In the genomic region with DNA sequence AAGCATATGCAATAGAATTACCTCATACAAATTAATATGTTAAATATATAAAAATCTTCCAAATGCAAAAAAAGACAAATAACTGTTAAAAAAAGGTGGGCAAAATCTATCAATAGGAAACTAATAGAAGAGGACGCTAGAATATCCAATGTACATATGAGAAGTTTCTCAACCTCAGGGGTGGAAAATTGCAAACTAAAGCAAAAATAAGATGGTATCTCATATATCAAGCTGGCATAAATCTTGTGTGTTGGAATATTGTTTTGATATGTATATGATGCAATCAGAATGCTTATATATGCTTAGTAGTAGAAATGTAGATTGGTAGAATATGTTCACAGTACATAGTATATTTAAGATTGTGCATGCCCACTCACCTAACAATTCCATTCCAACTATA, we compare ENCODE assay signal across 19 cellular contexts.
DNase-seq lines count a peak whose midpoint lies in the region; ATAC-seq, FAIRE-seq and TF ChIP-seq lines count a peak whose summit lies in the region.
"Had no signal": no experiment of that assay in that cellular context is flagged by ENCODE, and none has a peak within 500 bp of the region (broad histone marks: within the 10 kb centered on the region; RNA-seq: fewer than 3 reads in every experiment).

No MANE protein-coding gene starts in this region.

- H3K9me1 ChIP-seq in K562 (ENCODE audit: control insufficient read depth, insufficient read depth, low read length), result no peaks in the 10 kb centered on the region

- H3K27me3 ChIP-seq in HepG2 (ENCODE audit: control insufficient read depth in 1 of 2, insufficient read depth in 2 of 2, low read length in 2 of 2) (no peaks in the 10 kb centered on the region), right lobe of liver (no peaks in the 10 kb centered on the region), K562 (ENCODE audit: control insufficient read depth in 2 of 2, insufficient read depth in 2 of 2, low read length in 2 of 2) (no peaks in the 10 kb centered on the region), pancreas (no peaks in the 10 kb centered on the region)
- H3K27me3 ChIP-seq: BE2C, BLaER1 had no signal

- BruUV-seq in HepG2 (replicated peaks; lab: Mats Ljungman, UMichigan), result no TSS peak
- BruUV-seq in K562 (replicated peaks; lab: Mats Ljungman, UMichigan), result no TSS peak

- TF ChIP-seq POLR2A in HepG2 (IDR thresholded peaks at IDR 0.05; ENCODE audit: insufficient read depth in 1 of 2, low read depth in 2 of 2, low read length in 2 of 2) (no peak), right lobe of liver (IDR thresholded peaks at IDR 0.05) (no peak), K562 (conservative IDR thresholded peaks at IDR 0.05) (no peak)

- POLR2A ChIA-PET in HepG2 (lab: Yijun Ruan, JAX) (no interaction called here), K562 (lab: Yijun Ruan, JAX) (no interaction called here)

- H3K27ac ChIP-seq in HepG2 (ENCODE audit: extremely low read length, insufficient read depth, low read length) (no peak overlapping the region), right lobe of liver (no peak overlapping the region), K562 (ENCODE audit: extremely low read depth, low read depth, low read length) (no peak overlapping the region), pancreas (no peak overlapping the region), caudate nucleus (ENCODE audit: low read depth, low read length) (no peak overlapping the region)
- H3K27ac ChIP-seq: 22Rv1, BLaER1 had no signal

- in situ Hi-C loops in HepG2 (cut with HindIII; ENCODE audit: extremely low pct_ligation_motif_present, low pct_unique_long_range_greater_than_20kb) (no loop called here), K562 (cut with MboI) (no loop called here)

- H3K4me3 ChIP-seq in HepG2 (replicated peaks in 1 of 3; ENCODE audit: insufficient read depth in 1 of 3, low read depth in 2 of 3, low read length in 3 of 3) (no peak overlapping the region), right lobe of liver (no peak overlapping the region), K562 (no peak overlapping the region), pancreas (no peak overlapping the region)
- H3K4me3 ChIP-seq: BLaER1 had no signal

- H3K4me1 ChIP-seq in HepG2 (ENCODE audit: insufficient read depth, low read length) (no peaks in the 10 kb centered on the region), right lobe of liver (no peaks in the 10 kb centered on the region), K562 (replicated peaks in 1 of 2; ENCODE audit: control insufficient read depth in 2 of 2, insufficient read depth in 2 of 2, low read length in 2 of 2) (no peaks in the 10 kb centered on the region), pancreas (no peaks in the 10 kb centered on the region)
- H3K4me1 ChIP-seq: BE2C, BLaER1, Caco-2 had no signal

- ATAC-seq in HepG2, result no peak
- no peak for ATAC-seq in right lobe of liver
- ATAC-seq in K562, result no peak
- no peak for ATAC-seq in pancreas
- ATAC-seq: CD8-positive, alpha-beta T cell had no signal

- no peaks in the 10 kb centered on the region for H3K9me3 ChIP-seq in HepG2 (ENCODE audit: low read length)
- H3K9me3 ChIP-seq in right lobe of liver, result no peaks in the 10 kb centered on the region
- H3K9me3 ChIP-seq in K562 (replicated peaks; ENCODE audit: control insufficient read depth, insufficient read depth, low read depth, low read length), result no peaks in the 10 kb centered on the region
- no peaks in the 10 kb centered on the region for H3K9me3 ChIP-seq in pancreas
- H3K9me3 ChIP-seq: BE2C, BLaER1, Caco-2 had no signal

- TF ChIP-seq RAD21 in HepG2 (CRISPR knock-in tag; IDR thresholded peaks at IDR 0.05), result no peak
- TF ChIP-seq RAD21 in K562 (CRISPR knock-in tag; conservative IDR thresholded peaks at IDR 0.05 in 1 of 2, IDR thresholded peaks at IDR 0.05 in 1 of 2), result no peak

- WGBS in HepG2 (ENCODE audit: low lambda C conversion rate), result 10% methylated on average over 1 of the region's 1 CpG
- 79% methylated on average over 1 of the region's 1 CpG for WGBS in right lobe of liver (ENCODE audit: insufficient coverage, low coverage, low lambda C conversion rate, missing lambda C conversion rate)
- 3% methylated on average over 1 of the region's 1 CpG for WGBS in K562 (ENCODE audit: insufficient coverage, low coverage, missing lambda C conversion rate)
- 92 to 98% methylated on average over 1 of the region's 1 CpG for WGBS in pancreas, 2 donors

- H2AFZ ChIP-seq in HepG2 (ENCODE audit: low read length) (no peak overlapping the region), K562 (ENCODE audit: low read depth, low read length) (no peak overlapping the region)

- CTCF ChIA-PET in HepG2 (lab: Yijun Ruan, JAX; ENCODE audit: low intra/inter-chr PET ratio, low total read pairs), result no interaction called here
- CTCF ChIA-PET in K562 (lab: Yijun Ruan, JAX; ENCODE audit: low intra/inter-chr PET ratio), result no interaction called here

- H3K9ac ChIP-seq in HepG2 (ENCODE audit: insufficient read depth, low read depth, low read length), result no peak overlapping the region
- no peak overlapping the region for H3K9ac ChIP-seq in K562 (ENCODE audit: insufficient read depth in 1 of 2, low read depth in 2 of 2, low read length in 2 of 2)
- H3K9ac ChIP-seq: BLaER1 had no signal

- H3K36me3 ChIP-seq in HepG2 (replicated peaks in 1 of 2; ENCODE audit: control insufficient read depth in 1 of 2, insufficient read depth in 2 of 2, low read length in 2 of 2) (no peaks in the 10 kb centered on the region), right lobe of liver (no peaks in the 10 kb centered on the region), K562 (ENCODE audit: control insufficient read depth, insufficient read depth, low read length) (no peaks in the 10 kb centered on the region), pancreas (no peaks in the 10 kb centered on the region)
- H3K36me3 ChIP-seq: BE2C, BLaER1 had no signal

- FAIRE-seq in HepG2 (lab: Jason Lieb, UNC) (no peak), K562 (lab: Jason Lieb, UNC) (no peak), pancreas (lab: Jason Lieb, UNC) (no peak)
- FAIRE-seq: D721Med, GM12891, GM19239 had no signal

- H4K20me1 ChIP-seq in HepG2 (ENCODE audit: insufficient read depth, low read length), result no peaks in the 10 kb centered on the region
- H4K20me1 ChIP-seq in K562 (replicated peaks; ENCODE audit: control insufficient read depth, insufficient read depth, low read length), result no peaks in the 10 kb centered on the region
- H4K20me1 ChIP-seq: BLaER1 had no signal

- H3K4me2 ChIP-seq in HepG2 (ENCODE audit: low read depth, low read length), result no peak overlapping the region
- no peak overlapping the region for H3K4me2 ChIP-seq in K562 (ENCODE audit: insufficient read depth, low read length)
- H3K4me2 ChIP-seq: BLaER1 had no signal

- TF ChIP-seq EP300 in HepG2 (IDR thresholded peaks at IDR 0.05; ENCODE audit: low read depth in 2 of 2, low read length in 2 of 2) (no peak), HepG2 (CRISPR knock-in tag; IDR thresholded peaks at IDR 0.05; ENCODE audit: borderline replicate concordance) (no peak), K562 (IDR thresholded peaks at IDR 0.05; ENCODE audit: low read length) (no peak)

- intact Hi-C loops in HepG2 (cut with micrococcal nuclease; ENCODE audit: unreplicated experiment), result no loop called here
- intact Hi-C loops in right lobe of liver (cut with DNase I), result no loop called here
- intact Hi-C loops in K562 (cut with micrococcal nuclease), result no loop called here
- intact Hi-C loops in pancreas (cut with DNase I), result no loop called here

- DNase-seq in HepG2 (ENCODE audit: low spot score) (no peak), right lobe of liver (no peak), K562 (ENCODE audit: extremely low read depth in 1 of 4, low spot score in 3 of 4) (no peak), pancreas (no peak), caudate nucleus (lab: John Stamatoyannopoulos, UW) (no peak)
- DNase-seq: ACHN; BE2C; C1 segment of cervical spinal cord; Caco-2; Calu3; CD4-positive, alpha-beta T cell; CD8-positive, alpha-beta T cell; DMS79 treated with DMSO at 0.1 percent for 48 hours; GF-D8 had no signal

- H3K79me2 ChIP-seq in HepG2 (ENCODE audit: insufficient read depth, low read length) (no peaks in the 10 kb centered on the region), K562 (ENCODE audit: control insufficient read depth, insufficient read depth, low read length) (no peaks in the 10 kb centered on the region)

- no peak for TF ChIP-seq CTCF in HepG2 (CRISPR knock-in tag; IDR thresholded peaks at IDR 0.05)
- TF ChIP-seq CTCF in right lobe of liver (IDR thresholded peaks at IDR 0.05), result no peak
- TF ChIP-seq CTCF in K562 (IDR thresholded peaks at IDR 0.05 in 2 of 3, conservative IDR thresholded peaks at IDR 0.05 in 1 of 3; ENCODE audit: insufficient read depth in 2 of 3, low read depth in 1 of 3, low read length in 3 of 3), result no peak
- TF ChIP-seq CTCF in pancreas (IDR thresholded peaks at IDR 0.05), result no peak

TF ChIP-seq in HepG2, 621 proteins besides CTCF, POLR2A, EP300 and RAD21 (continues in another document):
- TF ChIP-seq ZNF264 (CRISPR knock-in tag; IDR thresholded peaks at IDR 0.05) (no peak), MAFK (conservative IDR thresholded peaks at IDR 0.05 in 1 of 2, IDR thresholded peaks at IDR 0.05 in 1 of 2; ENCODE audit: low read length in 2 of 2) (peak; percentile 56 to 81)
- TF ChIP-seq, protein P1, sequence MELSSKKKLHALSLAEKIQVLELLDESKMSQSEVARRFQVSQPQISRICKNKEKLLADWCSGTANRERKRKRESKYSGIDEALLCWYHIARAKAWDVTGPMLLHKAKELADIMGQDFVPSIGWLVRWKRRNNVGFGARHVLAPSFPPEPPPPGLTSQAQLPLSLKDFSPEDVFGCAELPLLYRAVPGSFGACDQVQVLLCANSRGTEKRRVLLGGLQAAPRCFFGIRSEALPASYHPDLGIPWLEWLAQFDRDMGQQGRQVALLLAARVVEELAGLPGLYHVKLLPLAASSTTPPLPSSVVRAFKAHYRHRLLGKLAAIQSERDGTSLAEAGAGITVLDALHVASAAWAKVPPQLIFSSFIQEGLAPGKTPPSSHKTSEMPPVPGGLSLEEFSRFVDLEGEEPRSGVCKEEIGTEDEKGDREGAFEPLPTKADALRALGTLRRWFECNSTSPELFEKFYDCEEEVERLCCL (CRISPR knock-in tag; IDR thresholded peaks at IDR 0.05; ENCODE audit: borderline replicate concordance), result no peak

TF ChIP-seq in K562, 482 proteins besides CTCF, POLR2A, EP300 and RAD21:
- TF ChIP-seq KLF16 (IDR thresholded peaks at IDR 0.05) (no peak), ZNF316 (IDR thresholded peaks at IDR 0.05) (peak; percentile 53)

Comparison
In these comparisons a context has a peak if more than half of its experiments do, and no peak if none do; other contexts are left out.
1. Of the 241 proteins assayed by ChIP-seq in both HepG2 and K562: peak only in HepG2: CEBPB, MAFF and MAFK; only in K562: none; in both: none; in neither: 238.